8 cellular contexts compared by ENCODE assay signal in genomic region chr7:105876964-105877601, GRCh38. TPM values are rescaled to one million over a fixed set of nuclear protein-coding genes. Genes with fewer than 3 reads are reported as not detected.
DNase-seq lines count a peak whose midpoint lies in the region; FAIRE-seq and TF ChIP-seq lines count a peak whose summit lies in the region.

No MANE protein-coding gene starts in this region.

- DNase-seq in activated T-cell treated with anti-CD3 and anti-CD28 coated beads, Interleukin-2, amount 50 U/mL, for 1 hour = peak; percentile 44
- DNase-seq in activated T-cell treated with anti-CD3 and anti-CD28 coated beads for 4 hours (no peak), NCI-H345 (lab: John Stamatoyannopoulos, UW) (peak; percentile 53), amniotic stem cell (lab: John Stamatoyannopoulos, UW) (peak; percentile 16), hypothalamus (lab: John Stamatoyannopoulos, UW) (peak in 36 of 51 donors; percentile 7 to 78 (median 51)), putamen (ENCODE audit: low spot score) (peak; percentile 29), GM12892 (ENCODE audit: insufficient read length) (no peak), COR-L47 (lab: John Stamatoyannopoulos, UW) (no peak)

- TF ChIP-seq POLR2A in GM12892 (IDR thresholded peaks at IDR 0.05; ENCODE audit: low read depth, low read length) = no peak

- FAIRE-seq in GM12892 (lab: Jason Lieb, UNC) = no peak

RNA-seq across cellular contexts. Expression of gene ATXN7L1, which starts 0.7 kb away (rescaled TPM):
- polyA plus RNA-seq in GM12892 (2012; ENCODE audit: missing spikeins) = 1.4 TPM

Comparison
In these comparisons a context has a peak if more than half of its experiments do, and no peak if none do; other contexts are left out.
1. DNase-seq: peak in activated T-cell treated with anti-CD3 and anti-CD28 coated beads, Interleukin-2, amount 50 U/mL, for 1 hour (single experiment), NCI-H345 (single experiment), amniotic stem cell (single experiment), hypothalamus (36 of 51) and putamen (single experiment); none in activated T-cell treated with anti-CD3 and anti-CD28 coated beads for 4 hours (single experiment), GM12892 (single experiment) and COR-L47 (single experiment).